Comparison of ENCODE assay signal across 1 cellular context in the genomic region with DNA sequence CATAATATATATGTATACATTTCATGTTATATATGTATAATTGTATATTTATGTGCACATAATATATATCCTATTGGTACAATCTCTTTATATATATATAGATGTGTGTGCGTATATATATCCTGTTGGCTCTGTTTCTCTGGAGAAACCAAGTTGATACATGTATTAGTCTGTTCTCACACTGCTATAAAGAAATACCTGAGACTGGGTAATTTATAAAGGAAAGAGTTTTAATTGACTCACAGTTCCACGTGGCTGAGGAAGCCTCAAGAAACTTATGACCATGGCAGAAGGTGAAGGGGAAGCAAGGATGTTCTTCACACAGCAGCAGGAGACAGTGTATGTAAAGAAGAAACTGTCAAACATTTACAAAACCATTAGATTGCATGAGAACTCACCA.
TF ChIP-seq lines count a peak whose summit lies in the region.

No MANE protein-coding gene starts in this region.

TF ChIP-seq in SK-N-SH treated with all-trans-retinoic acid at 6 μM for 48 hours, 23 proteins besides CTCF, POLR2A, EP300 and RAD21 (continued from another document):
- TF ChIP-seq, protein P1, sequence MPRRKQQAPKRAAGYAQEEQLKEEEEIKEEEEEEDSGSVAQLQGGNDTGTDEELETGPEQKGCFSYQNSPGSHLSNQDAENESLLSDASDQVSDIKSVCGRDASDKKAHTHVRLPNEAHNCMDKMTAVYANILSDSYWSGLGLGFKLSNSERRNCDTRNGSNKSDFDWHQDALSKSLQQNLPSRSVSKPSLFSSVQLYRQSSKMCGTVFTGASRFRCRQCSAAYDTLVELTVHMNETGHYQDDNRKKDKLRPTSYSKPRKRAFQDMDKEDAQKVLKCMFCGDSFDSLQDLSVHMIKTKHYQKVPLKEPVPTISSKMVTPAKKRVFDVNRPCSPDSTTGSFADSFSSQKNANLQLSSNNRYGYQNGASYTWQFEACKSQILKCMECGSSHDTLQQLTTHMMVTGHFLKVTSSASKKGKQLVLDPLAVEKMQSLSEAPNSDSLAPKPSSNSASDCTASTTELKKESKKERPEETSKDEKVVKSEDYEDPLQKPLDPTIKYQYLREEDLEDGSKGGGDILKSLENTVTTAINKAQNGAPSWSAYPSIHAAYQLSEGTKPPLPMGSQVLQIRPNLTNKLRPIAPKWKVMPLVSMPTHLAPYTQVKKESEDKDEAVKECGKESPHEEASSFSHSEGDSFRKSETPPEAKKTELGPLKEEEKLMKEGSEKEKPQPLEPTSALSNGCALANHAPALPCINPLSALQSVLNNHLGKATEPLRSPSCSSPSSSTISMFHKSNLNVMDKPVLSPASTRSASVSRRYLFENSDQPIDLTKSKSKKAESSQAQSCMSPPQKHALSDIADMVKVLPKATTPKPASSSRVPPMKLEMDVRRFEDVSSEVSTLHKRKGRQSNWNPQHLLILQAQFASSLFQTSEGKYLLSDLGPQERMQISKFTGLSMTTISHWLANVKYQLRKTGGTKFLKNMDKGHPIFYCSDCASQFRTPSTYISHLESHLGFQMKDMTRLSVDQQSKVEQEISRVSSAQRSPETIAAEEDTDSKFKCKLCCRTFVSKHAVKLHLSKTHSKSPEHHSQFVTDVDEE (CRISPR knock-in tag; IDR thresholded peaks at IDR 0.05) = no peak
- TF ChIP-seq ZFP30 (CRISPR knock-in tag; IDR thresholded peaks at IDR 0.05) = no peak
- TF ChIP-seq, protein P2, sequence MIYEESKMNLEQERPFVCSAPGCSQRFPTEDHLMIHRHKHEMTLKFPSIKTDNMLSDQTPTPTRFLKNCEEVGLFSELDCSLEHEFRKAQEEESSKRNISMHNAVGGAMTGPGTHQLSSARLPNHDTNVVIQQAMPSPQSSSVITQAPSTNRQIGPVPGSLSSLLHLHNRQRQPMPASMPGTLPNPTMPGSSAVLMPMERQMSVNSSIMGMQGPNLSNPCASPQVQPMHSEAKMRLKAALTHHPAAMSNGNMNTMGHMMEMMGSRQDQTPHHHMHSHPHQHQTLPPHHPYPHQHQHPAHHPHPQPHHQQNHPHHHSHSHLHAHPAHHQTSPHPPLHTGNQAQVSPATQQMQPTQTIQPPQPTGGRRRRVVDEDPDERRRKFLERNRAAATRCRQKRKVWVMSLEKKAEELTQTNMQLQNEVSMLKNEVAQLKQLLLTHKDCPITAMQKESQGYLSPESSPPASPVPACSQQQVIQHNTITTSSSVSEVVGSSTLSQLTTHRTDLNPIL (CRISPR knock-in tag; IDR thresholded peaks at IDR 0.05; ENCODE audit: low read depth) = no peak
- TF ChIP-seq GLIS3 (CRISPR knock-in tag; IDR thresholded peaks at IDR 0.05) = no peak
- TF ChIP-seq ZNF565 (CRISPR knock-in tag; conservative IDR thresholded peaks at IDR 0.05; ENCODE audit: low read depth) = no peak
- TF ChIP-seq, protein P3, sequence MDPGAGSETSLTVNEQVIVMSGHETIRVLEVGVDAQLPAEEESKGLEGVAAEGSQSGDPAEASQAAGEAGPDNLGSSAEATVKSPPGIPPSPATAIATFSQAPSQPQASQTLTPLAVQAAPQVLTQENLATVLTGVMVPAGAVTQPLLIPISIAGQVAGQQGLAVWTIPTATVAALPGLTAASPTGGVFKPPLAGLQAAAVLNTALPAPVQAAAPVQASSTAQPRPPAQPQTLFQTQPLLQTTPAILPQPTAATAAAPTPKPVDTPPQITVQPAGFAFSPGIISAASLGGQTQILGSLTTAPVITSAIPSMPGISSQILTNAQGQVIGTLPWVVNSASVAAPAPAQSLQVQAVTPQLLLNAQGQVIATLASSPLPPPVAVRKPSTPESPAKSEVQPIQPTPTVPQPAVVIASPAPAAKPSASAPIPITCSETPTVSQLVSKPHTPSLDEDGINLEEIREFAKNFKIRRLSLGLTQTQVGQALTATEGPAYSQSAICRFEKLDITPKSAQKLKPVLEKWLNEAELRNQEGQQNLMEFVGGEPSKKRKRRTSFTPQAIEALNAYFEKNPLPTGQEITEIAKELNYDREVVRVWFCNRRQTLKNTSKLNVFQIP (CRISPR knock-in tag; IDR thresholded peaks at IDR 0.05; ENCODE audit: borderline replicate concordance, low read depth) = no peak
- TF ChIP-seq CSDC2 (CRISPR knock-in tag; IDR thresholded peaks at IDR 0.05) = no peak
- TF ChIP-seq TOX (CRISPR knock-in tag; IDR thresholded peaks at IDR 0.05; ENCODE audit: borderline replicate concordance) = no peak
- no peak for TF ChIP-seq ESRRG (CRISPR knock-in tag; IDR thresholded peaks at IDR 0.05)
- no peak for TF ChIP-seq TCF4 (CRISPR knock-in tag; IDR thresholded peaks at IDR 0.05; ENCODE audit: borderline replicate concordance)
- TF ChIP-seq BACH2 (CRISPR knock-in tag; IDR thresholded peaks at IDR 0.05; ENCODE audit: borderline replicate concordance) = no peak
- TF ChIP-seq ISL1 (CRISPR knock-in tag; IDR thresholded peaks at IDR 0.05) = no peak
- no peak for TF ChIP-seq PPARA (CRISPR knock-in tag; IDR thresholded peaks at IDR 0.05; ENCODE audit: borderline replicate concordance)
- no peak for TF ChIP-seq ZC3H10 (CRISPR knock-in tag; IDR thresholded peaks at IDR 0.05)
- TF ChIP-seq, protein P4, sequence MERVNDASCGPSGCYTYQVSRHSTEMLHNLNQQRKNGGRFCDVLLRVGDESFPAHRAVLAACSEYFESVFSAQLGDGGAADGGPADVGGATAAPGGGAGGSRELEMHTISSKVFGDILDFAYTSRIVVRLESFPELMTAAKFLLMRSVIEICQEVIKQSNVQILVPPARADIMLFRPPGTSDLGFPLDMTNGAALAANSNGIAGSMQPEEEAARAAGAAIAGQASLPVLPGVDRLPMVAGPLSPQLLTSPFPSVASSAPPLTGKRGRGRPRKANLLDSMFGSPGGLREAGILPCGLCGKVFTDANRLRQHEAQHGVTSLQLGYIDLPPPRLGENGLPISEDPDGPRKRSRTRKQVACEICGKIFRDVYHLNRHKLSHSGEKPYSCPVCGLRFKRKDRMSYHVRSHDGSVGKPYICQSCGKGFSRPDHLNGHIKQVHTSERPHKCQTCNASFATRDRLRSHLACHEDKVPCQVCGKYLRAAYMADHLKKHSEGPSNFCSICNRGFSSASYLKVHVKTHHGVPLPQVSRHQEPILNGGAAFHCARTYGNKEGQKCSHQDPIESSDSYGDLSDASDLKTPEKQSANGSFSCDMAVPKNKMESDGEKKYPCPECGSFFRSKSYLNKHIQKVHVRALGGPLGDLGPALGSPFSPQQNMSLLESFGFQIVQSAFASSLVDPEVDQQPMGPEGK (CRISPR knock-in tag; IDR thresholded peaks at IDR 0.05; ENCODE audit: borderline replicate concordance) = no peak
- TF ChIP-seq, protein P5, sequence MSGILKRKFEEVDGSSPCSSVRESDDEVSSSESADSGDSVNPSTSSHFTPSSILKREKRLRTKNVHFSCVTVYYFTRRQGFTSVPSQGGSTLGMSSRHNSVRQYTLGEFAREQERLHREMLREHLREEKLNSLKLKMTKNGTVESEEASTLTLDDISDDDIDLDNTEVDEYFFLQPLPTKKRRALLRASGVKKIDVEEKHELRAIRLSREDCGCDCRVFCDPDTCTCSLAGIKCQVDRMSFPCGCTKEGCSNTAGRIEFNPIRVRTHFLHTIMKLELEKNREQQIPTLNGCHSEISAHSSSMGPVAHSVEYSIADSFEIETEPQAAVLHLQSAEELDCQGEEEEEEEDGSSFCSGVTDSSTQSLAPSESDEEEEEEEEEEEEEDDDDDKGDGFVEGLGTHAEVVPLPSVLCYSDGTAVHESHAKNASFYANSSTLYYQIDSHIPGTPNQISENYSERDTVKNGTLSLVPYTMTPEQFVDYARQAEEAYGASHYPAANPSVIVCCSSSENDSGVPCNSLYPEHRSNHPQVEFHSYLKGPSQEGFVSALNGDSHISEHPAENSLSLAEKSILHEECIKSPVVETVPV (CRISPR knock-in tag; IDR thresholded peaks at IDR 0.05) = no peak
- no peak for TF ChIP-seq RARB (CRISPR knock-in tag; IDR thresholded peaks at IDR 0.05)
- TF ChIP-seq ARNTL (CRISPR knock-in tag; IDR thresholded peaks at IDR 0.05; ENCODE audit: borderline replicate concordance, low read depth) = no peak
TF ChIP-seq in SK-N-SH treated with all-trans-retinoic acid at 6 μM for 48 hours: peak in this region for 0.
